Comparison of ENCODE assay signal across 17 cellular contexts in genomic region chr1:245458234-245458633, GRCh38.
"Had no signal": no experiment of that assay in that cellular context is flagged by ENCODE, and none has a peak within 500 bp of the region (broad histone marks: within the 10 kb centered on the region; RNA-seq: fewer than 3 reads in every experiment).

No MANE protein-coding gene starts in this region.

- ATAC-seq: activated CD4-positive, alpha-beta T cell treated with anti-CD3 and anti-CD28 coated beads for 36 hours; activated CD8-positive, alpha-beta memory T cell treated with anti-CD3 and anti-CD28 coated beads, Interleukin-2, amount 10 ng/mL, durations not matched to agents 7 days and 5 days; gastroesophageal sphincter; heart right ventricle; left ventricle myocardium superior had no signal

- H3K27ac ChIP-seq: colonic mucosa, gastroesophageal sphincter, heart right ventricle, thyroid gland had no signal

- H3K27me3 ChIP-seq: colonic mucosa, gastroesophageal sphincter, thyroid gland had no signal

- H3K4me1 ChIP-seq: colonic mucosa, gastroesophageal sphincter, thyroid gland had no signal

- FAIRE-seq: TTC549, urothelium cell line had no signal

- DNase-seq: activated CD4-positive, alpha-beta memory T cell treated with anti-CD3 and anti-CD28 coated beads for 36 hours; activated CD4-positive, alpha-beta T cell treated with anti-CD3 and anti-CD28 coated beads for 36 hours; activated CD8-positive, alpha-beta memory T cell treated with anti-CD3 and anti-CD28 coated beads, Interleukin-2, amount 10 ng/mL, durations not matched to agents 7 days and 5 days; amniotic stem cell; colonic mucosa; heart right ventricle; immature natural killer cell; left ventricle myocardium superior; occipital lobe; retina; stimulated activated CD4-positive, alpha-beta T cell treated with anti-CD3 and anti-CD28 coated beads, Interleukin-12 subunit alpha, Interleukin-12 subunit beta, amount 100 ng/mL, for 4 hours; stimulated activated CD4-positive, alpha-beta T cell treated with anti-CD3 and anti-CD28 coated beads, Interleukin-1b, Interleukin-23, amount 100 ng/mL, for 48 hours; stimulated activated naive CD4-positive, alpha-beta T cell treated with Interleukin-2 at 50 U/mL for 16 hours; thyroid gland had no signal

- H3K36me3 ChIP-seq: colonic mucosa, gastroesophageal sphincter, heart right ventricle, thyroid gland had no signal

- H3K4me3 ChIP-seq: colonic mucosa, gastroesophageal sphincter, heart right ventricle, thyroid gland had no signal

- H3K9me3 ChIP-seq: colonic mucosa, gastroesophageal sphincter, heart right ventricle, thyroid gland had no signal
